In the genomic region with DNA sequence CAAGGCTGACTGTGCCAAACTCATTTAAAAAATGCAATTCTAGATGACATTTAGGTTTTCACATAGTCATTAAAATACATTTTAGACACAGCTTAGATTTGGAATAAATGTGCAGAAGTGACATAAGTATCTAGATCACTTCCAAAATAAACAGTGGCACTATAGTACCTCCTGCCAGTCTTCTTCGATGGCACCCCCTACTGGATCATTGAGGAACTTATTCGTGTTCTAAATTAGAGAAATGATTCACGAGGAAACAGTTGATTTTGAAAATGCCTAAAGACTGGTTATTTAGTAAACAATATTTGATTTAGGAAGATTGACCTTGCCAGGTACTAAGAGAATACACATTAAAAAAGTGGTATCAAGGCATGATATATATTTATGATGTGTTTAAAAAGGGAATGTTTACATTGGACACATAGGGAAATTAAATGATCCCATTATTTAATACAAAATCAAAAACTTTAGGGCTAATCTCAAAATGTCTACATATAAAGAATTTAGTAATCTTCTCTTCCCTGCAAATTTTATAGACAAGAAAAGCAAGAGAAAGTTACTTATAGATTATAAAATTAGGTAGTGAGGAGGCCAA, we compare ENCODE assay signal across 8 cellular contexts.
A peak's percentile ranks its signal among the peaks of the same experiment; 100 is the strongest.
DNase-seq lines count a peak whose midpoint lies in the region; ATAC-seq and TF ChIP-seq lines count a peak whose summit lies in the region.

No MANE protein-coding gene starts in this region.

- no peak overlapping the region for H2BK15ac ChIP-seq in mesenchymal stem cell (ENCODE audit: low read depth, poor library complexity, severe bottlenecking)

- H3K27ac ChIP-seq in OCI-LY3 (ENCODE audit: low read length) (no peak overlapping the region), colonic mucosa (no peak overlapping the region), mesenchymal stem cell (ENCODE audit: low read length, poor library complexity, severe bottlenecking) (no peak overlapping the region)

- H3K4me3 Mint-ChIP-seq in immature natural killer cell, result no peak overlapping the region

- no peak overlapping the region for H3K4me3 ChIP-seq in OCI-LY3 (ENCODE audit: low read length)
- no peak overlapping the region for H3K4me3 ChIP-seq in colonic mucosa
- H3K4me3 ChIP-seq in mesenchymal stem cell (ENCODE audit: insufficient read depth in 1 of 2, low read depth in 1 of 2, low read length in 2 of 2), result no peak overlapping the region

- H3K27ac Mint-ChIP-seq in immature natural killer cell, result no peak overlapping the region

- ATAC-seq in GM19395 (IDR thresholded peaks at IDR 0.05; ENCODE audit: unreplicated experiment), result peak; percentile 94
- peak; percentile 54 for ATAC-seq in HG03571 (IDR thresholded peaks at IDR 0.05; ENCODE audit: unreplicated experiment)

- no peak overlapping the region for H3K4ac ChIP-seq in mesenchymal stem cell (ENCODE audit: low read depth in 1 of 2, low read length in 2 of 2)

- H3K36me3 ChIP-seq in OCI-LY3 (replicated peaks; ENCODE audit: low read depth, low read length), result no peaks in the 10 kb centered on the region
- no peaks in the 10 kb centered on the region for H3K36me3 ChIP-seq in colonic mucosa
- no peaks in the 10 kb centered on the region for H3K36me3 ChIP-seq in mesenchymal stem cell (ENCODE audit: control insufficient read depth in 1 of 2, insufficient read depth in 2 of 2, low read depth in 1 of 2, low read length in 2 of 2)

- no peak overlapping the region for H3K9ac ChIP-seq in OCI-LY3 (ENCODE audit: low read length)
- no peak overlapping the region for H3K9ac ChIP-seq in colonic mucosa (ENCODE audit: low read depth in 2 of 2, low read length in 2 of 2)
- no peak overlapping the region for H3K9ac ChIP-seq in mesenchymal stem cell (ENCODE audit: low read length)

- peaks cover 0 to 2% (median 0%) of the 10 kb centered on the region in 6 donors for H3K9me3 Mint-ChIP-seq in immature natural killer cell

- H2AK5ac ChIP-seq in mesenchymal stem cell (ENCODE audit: low read length, severe bottlenecking), result no peak overlapping the region

- H3K4me1 Mint-ChIP-seq in immature natural killer cell, result no peaks in the 10 kb centered on the region

- H3K4me2 ChIP-seq in OCI-LY3 (ENCODE audit: low read length) (no peak overlapping the region; the same call in 1 of the 2 replicates), mesenchymal stem cell (ENCODE audit: low read length, poor library complexity, severe bottlenecking) (no peak overlapping the region)

- intact Hi-C loops in colonic mucosa (cut with DNase I), result loop anchor here (5.0 kb wide), 2 partner anchors 85 to 310 kb away; no protein-coding TSS in a partner anchor

- H2BK12ac ChIP-seq in mesenchymal stem cell (ENCODE audit: low read length in 2 of 2), result no peak overlapping the region

- no peak overlapping the region for H4K8ac ChIP-seq in mesenchymal stem cell (ENCODE audit: low read length)

- H3K79me2 ChIP-seq in OCI-LY3 (ENCODE audit: low read length), result no peaks in the 10 kb centered on the region

- H2BK5ac ChIP-seq in mesenchymal stem cell (ENCODE audit: low read depth, low read length, poor library complexity, severe bottlenecking), result no peak overlapping the region

- no peaks in the 10 kb centered on the region for H3K79me1 ChIP-seq in mesenchymal stem cell (replicated peaks; ENCODE audit: low read length, poor library complexity, severe bottlenecking)

- H3K18ac ChIP-seq in mesenchymal stem cell (ENCODE audit: low read depth in 1 of 2, low read length in 2 of 2), result no peak overlapping the region

- WGBS in mesenchymal stem cell, result 19% methylated on average over 3 of the region's 3 CpGs

- H2AFZ ChIP-seq in OCI-LY3 (ENCODE audit: low read depth, low read length), result peak overlapping the region; percentile 51; the same call in 1 of the 2 replicates
- no peak overlapping the region for H2AFZ ChIP-seq in mesenchymal stem cell (ENCODE audit: low read depth, low read length)

- no peaks in the 10 kb centered on the region for H3K27me3 Mint-ChIP-seq in immature natural killer cell (ENCODE audit: low read depth in 3 of 3)

- TF ChIP-seq CTCF in OCI-LY3 (IDR thresholded peaks at IDR 0.05; ENCODE audit: low read depth, low read length) (peak; percentile 85), colonic mucosa (IDR thresholded peaks at IDR 0.05) (peak; percentile 63)

- H3K9me3 ChIP-seq in OCI-LY3 (ENCODE audit: insufficient read depth, low read length), result no peaks in the 10 kb centered on the region
- H3K9me3 ChIP-seq in colonic mucosa, result no peaks in the 10 kb centered on the region
- H3K9me3 ChIP-seq in mesenchymal stem cell (ENCODE audit: control insufficient read depth, low read length), result no peaks in the 10 kb centered on the region

- H3K23ac ChIP-seq in mesenchymal stem cell (ENCODE audit: low read length in 2 of 2), result no peak overlapping the region

- no peaks in the 10 kb centered on the region for H3K27me3 ChIP-seq in OCI-LY3 (ENCODE audit: low read depth, low read length)
- no peaks in the 10 kb centered on the region for H3K27me3 ChIP-seq in colonic mucosa
- H3K27me3 ChIP-seq in mesenchymal stem cell (ENCODE audit: control insufficient read depth in 1 of 2, insufficient read depth in 1 of 2, low read length in 2 of 2), result no peaks in the 10 kb centered on the region

- no peaks in the 10 kb centered on the region for H3K4me1 ChIP-seq in OCI-LY3 (ENCODE audit: low read length)
- no peaks in the 10 kb centered on the region for H3K4me1 ChIP-seq in colonic mucosa
- no peaks in the 10 kb centered on the region for H3K4me1 ChIP-seq in mesenchymal stem cell (ENCODE audit: control insufficient read depth, insufficient read depth, low read depth, low read length)

- H4K20me1 ChIP-seq in OCI-LY3 (ENCODE audit: insufficient read depth, low read length), result no peaks in the 10 kb centered on the region

- H3K14ac ChIP-seq in mesenchymal stem cell (ENCODE audit: low read length in 2 of 2), result no peak overlapping the region

- DNase-seq in DMS153 treated with DMSO at 0.1 percent for 48 hours (lab: John Stamatoyannopoulos, UW; ENCODE audit: unreplicated experiment), result peak; percentile 30
- DNase-seq in colonic mucosa, result peak; percentile 57
- DNase-seq in mesenchymal stem cell, result peak; percentile 55
- no peak for DNase-seq in immature natural killer cell
- DNase-seq in retina, result no peak

- H3K36me3 Mint-ChIP-seq in immature natural killer cell, result no peaks in the 10 kb centered on the region

- H4K91ac ChIP-seq in mesenchymal stem cell (ENCODE audit: low read length), result no peak overlapping the region

- H2BK120ac ChIP-seq in mesenchymal stem cell (ENCODE audit: low read depth, low read length), result no peak overlapping the region

Comparison
In these comparisons a context has a peak if more than half of its experiments do, and no peak if none do; other contexts are left out.
1. DNase-seq: peak in DMS153 treated with DMSO at 0.1 percent for 48 hours (single experiment), colonic mucosa (single experiment) and mesenchymal stem cell (single experiment); none in immature natural killer cell (0 of 3) and retina (single experiment).